ENCODE assay signal across 8 cellular contexts in the genomic region with DNA sequence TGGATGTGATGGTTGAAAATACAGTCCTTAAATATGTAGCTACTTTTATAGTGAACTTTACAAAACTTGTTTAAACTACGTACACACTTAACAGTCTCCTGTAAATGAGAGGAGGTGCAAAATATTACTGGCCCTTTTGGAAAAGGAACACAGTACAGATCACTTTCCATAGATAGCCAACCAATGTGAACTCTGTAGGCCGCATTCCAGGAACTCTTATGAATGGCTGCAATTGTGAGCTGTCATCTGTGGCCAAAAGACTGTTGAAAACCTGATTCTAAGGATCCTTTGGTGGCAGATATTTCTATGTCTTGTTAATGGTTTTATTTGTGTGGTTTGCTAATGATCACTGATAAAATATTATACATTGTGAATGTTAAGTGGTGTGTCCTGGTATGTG. TPM values are rescaled to one million over a fixed set of nuclear protein-coding genes. Genes with fewer than 3 reads are reported as not detected.
DNase-seq lines count a peak whose midpoint lies in the region; ATAC-seq, FAIRE-seq and TF ChIP-seq lines count a peak whose summit lies in the region.

No MANE protein-coding gene starts in this region.

- H3K27ac ChIP-seq in A549 (no peak overlapping the region), iPS-18a (ENCODE audit: low read length) (no peak overlapping the region), RWPE1 (no peak overlapping the region)

- no peak for TF ChIP-seq EP300 in A549 (IDR thresholded peaks at IDR 0.05)

- H3K4me3 ChIP-seq in A549 (peak overlapping the region; percentile 78; the same call in 1 of the 3 replicates), HAP-1 (peak overlapping the region; percentile 78), iPS-18a (ENCODE audit: low read length) (peak overlapping the region; percentile 90)

- no peak overlapping the region for H3K9ac ChIP-seq in iPS-18a (ENCODE audit: low read length)

- TF ChIP-seq RAD21 in A549 (conservative IDR thresholded peaks at IDR 0.05 in 1 of 2, IDR thresholded peaks at IDR 0.05 in 1 of 2), result no peak

- H3K36me3 ChIP-seq in HAP-1 (replicated peaks) (peaks cover 5% of the 10 kb centered on the region), iPS-18a (ENCODE audit: control insufficient read depth, low read depth, low read length) (peaks cover 3% of the 10 kb centered on the region)

- no peak for TF ChIP-seq POLR2A in A549 (IDR thresholded peaks at IDR 0.05; ENCODE audit: low read length)

- peaks cover 38% of the 10 kb centered on the region for H3K4me1 Mint-ChIP-seq in activated naive CD8-positive, alpha-beta T cell treated with anti-CD3 and anti-CD28 coated beads, Interleukin-2, amount 10 ng/mL, durations not matched to agents 7 days and 5 days

- H3K4me1 ChIP-seq in A549 (peaks cover 63% of the 10 kb centered on the region), HAP-1 (peaks cover 8% of the 10 kb centered on the region), iPS-18a (ENCODE audit: control insufficient read depth, low read depth, low read length) (peaks cover 30% of the 10 kb centered on the region)

- DNase-seq in A549 (ENCODE audit: low read depth in 1 of 2, low spot score in 1 of 2) (no peak), HAP-1 (ENCODE audit: low spot score in 2 of 2) (peak; percentile 59 to 83), superior temporal gyrus (ENCODE audit: extremely low spot score) (peak; percentile 92), RWPE1 (ENCODE audit: low spot score) (no peak), NCI-H774 (lab: John Stamatoyannopoulos, UW) (no peak)
- DNase-seq in activated naive CD8-positive, alpha-beta T cell treated with anti-CD3 and anti-CD28 coated beads, Interleukin-2, amount 10 ng/mL, durations not matched to agents 7 days and 5 days, result no peak

- H3K9me3 ChIP-seq in A549 (no peaks in the 10 kb centered on the region), HAP-1 (no peaks in the 10 kb centered on the region), iPS-18a (ENCODE audit: control insufficient read depth, low read depth, low read length) (no peaks in the 10 kb centered on the region)

- 73% methylated on average over 2 of the region's 2 CpGs for WGBS in A549 (ENCODE audit: missing lambda C conversion rate)

- in situ Hi-C loops in HAP-1 (cut with MboI; ENCODE audit: low sequenced_read_pairs), result no loop called here

- POLR2A ChIA-PET in A549 (lab: Yijun Ruan, JAX), result no interaction called here
- POLR2A ChIA-PET in activated naive CD8-positive, alpha-beta T cell treated with anti-CD3 and anti-CD28 coated beads, Interleukin-2, amount 10 ng/mL, durations not matched to agents 7 days and 5 days (lab: Charles Lee), result no interaction called here
- POLR2A ChIA-PET in RWPE1 (lab: Yijun Ruan, JAX; ENCODE audit: low non-redundant PET), result no interaction called here

- H3K4me2 ChIP-seq in A549, result peak overlapping the region; percentile 98

- ATAC-seq in A549 (no peak), GM18858 (IDR thresholded peaks at IDR 0.05; ENCODE audit: unreplicated experiment) (no peak)
- no peak for ATAC-seq in activated naive CD8-positive, alpha-beta T cell treated with anti-CD3 and anti-CD28 coated beads, Interleukin-2, amount 10 ng/mL, durations not matched to agents 7 days and 5 days (ENCODE audit: low read depth)

- H3K27me3 ChIP-seq in HAP-1 (ENCODE audit: low read depth), result no peaks in the 10 kb centered on the region
- no peaks in the 10 kb centered on the region for H3K27me3 ChIP-seq in iPS-18a (ENCODE audit: control insufficient read depth, insufficient read depth, low read length)

- H3K4me3 Mint-ChIP-seq in activated naive CD8-positive, alpha-beta T cell treated with anti-CD3 and anti-CD28 coated beads, Interleukin-2, amount 10 ng/mL, durations not matched to agents 7 days and 5 days, result peak overlapping the region; percentile 50

- FAIRE-seq in A549 (lab: Jason Lieb, UNC), result no peak

- H3K27ac Mint-ChIP-seq in activated naive CD8-positive, alpha-beta T cell treated with anti-CD3 and anti-CD28 coated beads, Interleukin-2, amount 10 ng/mL, durations not matched to agents 7 days and 5 days, result no peak overlapping the region

- H3K9me3 Mint-ChIP-seq in activated naive CD8-positive, alpha-beta T cell treated with anti-CD3 and anti-CD28 coated beads, Interleukin-2, amount 10 ng/mL, durations not matched to agents 7 days and 5 days, result no peaks in the 10 kb centered on the region

- CTCF ChIA-PET in A549 (lab: Yijun Ruan, JAX) (interaction anchor here (0.6 to 2.4 kb wide), 7 partner anchors 12 to 1371 kb away, joined by 3 to 14 read pairs (median 3); no protein-coding TSS in a partner anchor), RWPE1 (lab: Yijun Ruan, JAX) (no interaction called here)

- TF ChIP-seq CTCF in A549 (IDR thresholded peaks at IDR 0.05) (no peak), RWPE1 (conservative IDR thresholded peaks at IDR 0.05; ENCODE audit: low read depth) (no peak)

- peaks cover 25% of the 10 kb centered on the region for H3K36me3 Mint-ChIP-seq in activated naive CD8-positive, alpha-beta T cell treated with anti-CD3 and anti-CD28 coated beads, Interleukin-2, amount 10 ng/mL, durations not matched to agents 7 days and 5 days

- no peaks in the 10 kb centered on the region for H3K27me3 Mint-ChIP-seq in activated naive CD8-positive, alpha-beta T cell treated with anti-CD3 and anti-CD28 coated beads, Interleukin-2, amount 10 ng/mL, durations not matched to agents 7 days and 5 days

TF ChIP-seq in A549, 52 proteins besides CTCF, POLR2A, EP300 and RAD21:
- TF ChIP-seq CHD4 (IDR thresholded peaks at IDR 0.05; ENCODE audit: borderline replicate concordance) (no peak), TFCP2L1 (CRISPR knock-in tag; IDR thresholded peaks at IDR 0.05) (no peak), ZNF302 (CRISPR knock-in tag; IDR thresholded peaks at IDR 0.05) (no peak), EHF (CRISPR knock-in tag; IDR thresholded peaks at IDR 0.05) (no peak), HOXB13 (CRISPR knock-in tag; IDR thresholded peaks at IDR 0.05; ENCODE audit: low read depth) (no peak), ESRRA (IDR thresholded peaks at IDR 0.05; ENCODE audit: borderline replicate concordance, low read length) (no peak), GATA3 (IDR thresholded peaks at IDR 0.05; ENCODE audit: borderline replicate concordance) (no peak), FOSB (CRISPR knock-in tag; IDR thresholded peaks at IDR 0.05) (no peak), FOSL2 (IDR thresholded peaks at IDR 0.05) (no peak), FOSL2 (CRISPR knock-in tag; IDR thresholded peaks at IDR 0.05) (no peak), SREBF2 (IDR thresholded peaks at IDR 0.05) (no peak), JUNB (IDR thresholded peaks at IDR 0.05) (no peak), KDM1A (IDR thresholded peaks at IDR 0.05; ENCODE audit: low read depth) (no peak), BHLHE40 (IDR thresholded peaks at IDR 0.05; ENCODE audit: low read depth, low read length) (no peak), HOXB5 (CRISPR knock-in tag; IDR thresholded peaks at IDR 0.05) (no peak), FOXS1 (CRISPR knock-in tag; IDR thresholded peaks at IDR 0.05) (no peak), RFX5 (IDR thresholded peaks at IDR 0.05) (no peak), NPAS2 (CRISPR knock-in tag; IDR thresholded peaks at IDR 0.05; ENCODE audit: borderline replicate concordance) (no peak)
- TF ChIP-seq, protein P1, sequence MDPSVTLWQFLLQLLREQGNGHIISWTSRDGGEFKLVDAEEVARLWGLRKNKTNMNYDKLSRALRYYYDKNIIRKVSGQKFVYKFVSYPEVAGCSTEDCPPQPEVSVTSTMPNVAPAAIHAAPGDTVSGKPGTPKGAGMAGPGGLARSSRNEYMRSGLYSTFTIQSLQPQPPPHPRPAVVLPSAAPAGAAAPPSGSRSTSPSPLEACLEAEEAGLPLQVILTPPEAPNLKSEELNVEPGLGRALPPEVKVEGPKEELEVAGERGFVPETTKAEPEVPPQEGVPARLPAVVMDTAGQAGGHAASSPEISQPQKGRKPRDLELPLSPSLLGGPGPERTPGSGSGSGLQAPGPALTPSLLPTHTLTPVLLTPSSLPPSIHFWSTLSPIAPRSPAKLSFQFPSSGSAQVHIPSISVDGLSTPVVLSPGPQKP (IDR thresholded peaks at IDR 0.05; ENCODE audit: low read depth, low read length), result no peak
- TF ChIP-seq, protein P2, sequence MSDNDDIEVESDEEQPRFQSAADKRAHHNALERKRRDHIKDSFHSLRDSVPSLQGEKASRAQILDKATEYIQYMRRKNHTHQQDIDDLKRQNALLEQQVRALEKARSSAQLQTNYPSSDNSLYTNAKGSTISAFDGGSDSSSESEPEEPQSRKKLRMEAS (IDR thresholded peaks at IDR 0.05), result no peak
- TF ChIP-seq, protein P3, sequence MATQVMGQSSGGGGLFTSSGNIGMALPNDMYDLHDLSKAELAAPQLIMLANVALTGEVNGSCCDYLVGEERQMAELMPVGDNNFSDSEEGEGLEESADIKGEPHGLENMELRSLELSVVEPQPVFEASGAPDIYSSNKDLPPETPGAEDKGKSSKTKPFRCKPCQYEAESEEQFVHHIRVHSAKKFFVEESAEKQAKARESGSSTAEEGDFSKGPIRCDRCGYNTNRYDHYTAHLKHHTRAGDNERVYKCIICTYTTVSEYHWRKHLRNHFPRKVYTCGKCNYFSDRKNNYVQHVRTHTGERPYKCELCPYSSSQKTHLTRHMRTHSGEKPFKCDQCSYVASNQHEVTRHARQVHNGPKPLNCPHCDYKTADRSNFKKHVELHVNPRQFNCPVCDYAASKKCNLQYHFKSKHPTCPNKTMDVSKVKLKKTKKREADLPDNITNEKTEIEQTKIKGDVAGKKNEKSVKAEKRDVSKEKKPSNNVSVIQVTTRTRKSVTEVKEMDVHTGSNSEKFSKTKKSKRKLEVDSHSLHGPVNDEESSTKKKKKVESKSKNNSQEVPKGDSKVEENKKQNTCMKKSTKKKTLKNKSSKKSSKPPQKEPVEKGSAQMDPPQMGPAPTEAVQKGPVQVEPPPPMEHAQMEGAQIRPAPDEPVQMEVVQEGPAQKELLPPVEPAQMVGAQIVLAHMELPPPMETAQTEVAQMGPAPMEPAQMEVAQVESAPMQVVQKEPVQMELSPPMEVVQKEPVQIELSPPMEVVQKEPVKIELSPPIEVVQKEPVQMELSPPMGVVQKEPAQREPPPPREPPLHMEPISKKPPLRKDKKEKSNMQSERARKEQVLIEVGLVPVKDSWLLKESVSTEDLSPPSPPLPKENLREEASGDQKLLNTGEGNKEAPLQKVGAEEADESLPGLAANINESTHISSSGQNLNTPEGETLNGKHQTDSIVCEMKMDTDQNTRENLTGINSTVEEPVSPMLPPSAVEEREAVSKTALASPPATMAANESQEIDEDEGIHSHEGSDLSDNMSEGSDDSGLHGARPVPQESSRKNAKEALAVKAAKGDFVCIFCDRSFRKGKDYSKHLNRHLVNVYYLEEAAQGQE (IDR thresholded peaks at IDR 0.05), result no peak

RNA-seq across cellular contexts. Expression of a gene that starts 6.2 kb away (rescaled TPM):
- 13.8 and 13.9 TPM in 2 replicates for polyA plus RNA-seq in A549 (2011; rRNA removed)
- polyA plus RNA-seq in A549 (2012; cell fraction: cytosol; rRNA removed), result 3.2 and 4.0 TPM in 2 replicates
- polyA plus RNA-seq in A549 (2012; cell fraction: nucleus; rRNA removed), result 5.5 and 7.9 TPM in 2 replicates
- 8.8 to 11.1 TPM (median 10.1 TPM) in 3 replicates for polyA plus RNA-seq in A549 (2017; fragmentation: RNase III; extraction: RNeasy Plus Mini Kit Qiagen cat#74134 plus additional on column Dnase treatment)
- 27.4 and 34.4 TPM in 2 replicates for polyA minus RNA-seq in A549 (2011; rRNA and poly(A)+ RNA removed)
- 10 to 100 TPM; 15.5 to 15.8 TPM for total RNA-seq in activated naive CD8-positive, alpha-beta T cell treated with anti-CD3 and anti-CD28 coated beads, Interleukin-2, amount 10 ng/mL, durations not matched to agents 7 days and 5 days

Comparison
In these comparisons a context has a peak if more than half of its experiments do, and no peak if none do; other contexts are left out.
1. DNase-seq: peak in HAP-1 (2 of 2) and superior temporal gyrus (single experiment); none in A549 (0 of 2), activated naive CD8-positive, alpha-beta T cell treated with anti-CD3 and anti-CD28 coated beads, Interleukin-2, amount 10 ng/mL, durations not matched to agents 7 days and 5 days (single experiment), RWPE1 (single experiment) and NCI-H774 (single experiment).
2. Peak in every context shown above with its lines, with median percentiles within 50 percentile points of each other: H3K4me3 ChIP-seq.